In the genomic region with DNA sequence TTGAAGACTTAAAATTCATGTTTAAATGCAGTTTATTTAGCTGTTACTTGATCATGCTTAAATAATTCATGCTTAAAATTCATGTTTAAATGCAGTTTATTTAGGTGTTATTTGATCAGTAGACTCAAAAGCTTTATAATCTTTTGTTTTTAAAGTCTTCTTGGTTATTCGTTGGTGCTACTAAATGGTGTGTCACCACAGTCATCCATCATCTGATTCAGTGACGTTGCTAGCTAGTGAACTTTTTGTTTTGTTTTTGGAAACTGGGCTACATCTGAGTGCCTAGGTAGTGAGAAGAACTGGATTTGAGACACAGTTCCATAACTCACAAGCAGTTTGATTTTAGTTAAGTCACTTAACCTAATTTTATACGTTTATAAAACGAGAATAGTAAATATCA, we compare ENCODE assay signal across 14 cellular contexts. TPM values are rescaled to one million over a fixed set of nuclear protein-coding genes. Genes with fewer than 3 reads are reported as not detected.
DNase-seq lines count a peak whose midpoint lies in the region; ATAC-seq and TF ChIP-seq lines count a peak whose summit lies in the region.
"Had no signal": no experiment of that assay in that cellular context is flagged by ENCODE, and none has a peak within 500 bp of the region (broad histone marks: within the 10 kb centered on the region; RNA-seq: fewer than 3 reads in every experiment).

No MANE protein-coding gene starts in this region.

- ATAC-seq in SK-N-SH treated with all-trans-retinoic acid at 6 μM for 48 hours: peak; percentile 60; the same call in 2 of the 3 replicates
- ATAC-seq in HG02759 (IDR thresholded peaks at IDR 0.05; ENCODE audit: unreplicated experiment): no peak

- peak overlapping the region; percentile 57 for H3K4me2 ChIP-seq in fibroblast of lung (ENCODE audit: extremely low read depth, insufficient read depth, low read length)
- H3K4me2 ChIP-seq in osteoblast (ENCODE audit: insufficient read depth, low read length): peak overlapping the region; percentile 11

- H3K9me3 ChIP-seq in fibroblast of lung (ENCODE audit: control insufficient read depth, insufficient read depth, low read depth, low read length): no peaks in the 10 kb centered on the region
- no peaks in the 10 kb centered on the region for H3K9me3 ChIP-seq in osteoblast (ENCODE audit: low read depth, low read length)
- no peaks in the 10 kb centered on the region for H3K9me3 ChIP-seq in HAP-1
- H3K9me3 ChIP-seq: left ventricle myocardium inferior, tibial nerve had no signal

- peak overlapping the region; percentile 29 for H3K27ac ChIP-seq in fibroblast of lung (ENCODE audit: insufficient read depth, low read length)
- H3K27ac ChIP-seq in osteoblast (ENCODE audit: low read depth, low read length): peak overlapping the region; percentile 72
- H3K27ac ChIP-seq: left ventricle myocardium inferior had no signal

- H3K79me2 ChIP-seq in fibroblast of lung (ENCODE audit: control insufficient read depth, insufficient read depth, low read length): peaks cover 96% of the 10 kb centered on the region
- peaks cover 97% of the 10 kb centered on the region for H3K79me2 ChIP-seq in osteoblast (ENCODE audit: insufficient read depth, low read length)

- H4K20me1 ChIP-seq in fibroblast of lung (ENCODE audit: control insufficient read depth, extremely low read depth, insufficient read depth, low read length): peaks cover 5% of the 10 kb centered on the region
- H4K20me1 ChIP-seq in osteoblast (ENCODE audit: insufficient read depth, low read length): peaks cover 63% of the 10 kb centered on the region

- H3K9ac ChIP-seq in fibroblast of lung (ENCODE audit: insufficient read depth, low read length): no peak overlapping the region

- H3K4me1 ChIP-seq in fibroblast of lung (ENCODE audit: control insufficient read depth, extremely low read depth, insufficient read depth, low read length): no peaks in the 10 kb centered on the region
- H3K4me1 ChIP-seq in osteoblast (ENCODE audit: insufficient read depth, low read length): peaks cover 4% of the 10 kb centered on the region
- peaks cover 11% of the 10 kb centered on the region for H3K4me1 ChIP-seq in HAP-1

- peak; percentile 11 for DNase-seq in GM03348 (ENCODE audit: low spot score)
- peak; percentile 65 to 76 for DNase-seq in fibroblast of lung (ENCODE audit: low read depth in 2 of 2)
- no peak for DNase-seq in osteoblast (ENCODE audit: insufficient read length, low spot score, missing footprints)
- DNase-seq in HAP-1 (ENCODE audit: low spot score in 2 of 2): no peak
- DNase-seq in T-helper 9 cell: no peak
- no peak for DNase-seq in NOMO-1 treated with DMSO at 0.1 percent for 48 hours (lab: John Stamatoyannopoulos, UW; ENCODE audit: unreplicated experiment)
- DNase-seq: aorta, Calu3, left ventricle myocardium inferior, NCI-H748 treated with DMSO at 0.1 percent for 48 hours, posterior cingulate gyrus had no signal

- H2AFZ ChIP-seq in fibroblast of lung (ENCODE audit: low read length) (no peak overlapping the region), osteoblast (ENCODE audit: low read length) (no peak overlapping the region)

- no peak overlapping the region for H3K4me3 ChIP-seq in fibroblast of lung (replicated peaks in 1 of 4; ENCODE audit: control extremely low read depth in 1 of 4, insufficient read depth in 1 of 4, low read depth in 3 of 4, low read length in 4 of 4)
- H3K4me3 ChIP-seq in osteoblast (ENCODE audit: insufficient read depth, low read length): no peak overlapping the region
- no peak overlapping the region for H3K4me3 ChIP-seq in HAP-1
- H3K4me3 ChIP-seq: left ventricle myocardium inferior, tibial nerve had no signal

- H3K36me3 ChIP-seq in fibroblast of lung (ENCODE audit: control insufficient read depth, insufficient read depth, low read length) (no peaks in the 10 kb centered on the region), osteoblast (ENCODE audit: insufficient read depth, low read length) (no peaks in the 10 kb centered on the region), HAP-1 (replicated peaks) (no peaks in the 10 kb centered on the region; the same call in 1 of the 2 replicates)
- H3K36me3 ChIP-seq: left ventricle myocardium inferior had no signal

- H3K27me3 ChIP-seq in fibroblast of lung (ENCODE audit: control insufficient read depth, insufficient read depth, low read length): no peaks in the 10 kb centered on the region
- H3K27me3 ChIP-seq in osteoblast (ENCODE audit: insufficient read depth, low read length): no peaks in the 10 kb centered on the region
- H3K27me3 ChIP-seq in HAP-1 (ENCODE audit: low read depth): no peaks in the 10 kb centered on the region
- H3K27me3 ChIP-seq: tibial nerve had no signal

- TF ChIP-seq CTCF in fibroblast of lung (conservative IDR thresholded peaks at IDR 0.05 in 1 of 2, IDR thresholded peaks at IDR 0.05 in 1 of 2; ENCODE audit: low read depth in 1 of 2, low read length in 2 of 2) (no peak), osteoblast (IDR thresholded peaks at IDR 0.05; ENCODE audit: extremely low read depth, low read depth, low read length) (no peak)

- in situ Hi-C loops in HAP-1 (cut with MboI; ENCODE audit: low sequenced_read_pairs): no loop called here

TF ChIP-seq in SK-N-SH treated with all-trans-retinoic acid at 6 μM for 48 hours, 23 proteins besides CTCF, POLR2A, EP300 and RAD21:
- TF ChIP-seq RARB (CRISPR knock-in tag; IDR thresholded peaks at IDR 0.05) (no peak), ZFP3 (CRISPR knock-in tag; IDR thresholded peaks at IDR 0.05) (no peak), ZNF70 (CRISPR knock-in tag; IDR thresholded peaks at IDR 0.05) (no peak), ZFP30 (CRISPR knock-in tag; IDR thresholded peaks at IDR 0.05) (no peak)

RNA-seq across cellular contexts. Expression of a gene that starts 20.9 kb away (rescaled TPM):
- total RNA-seq in fibroblast of lung (24.1 and 30.9 TPM in 2 replicates), osteoblast (36.2 and 40.5 TPM in 2 replicates)
- 28.5 and 32.2 TPM in 2 replicates for polyA plus RNA-seq in fibroblast of lung
- 19.6 and 19.8 TPM in 2 replicates for polyA plus RNA-seq in fibroblast of lung (2012)
- polyA minus RNA-seq in fibroblast of lung (ENCODE audit: low replicate concordance): 16.6 and 20.8 TPM in 2 replicates

Comparison
In these comparisons a context has a peak if more than half of its experiments do, and no peak if none do; other contexts are left out.
1. DNase-seq: peak in GM03348 (single experiment) and fibroblast of lung (2 of 2); none in osteoblast (single experiment), HAP-1 (0 of 2), T-helper 9 cell (single experiment) and NOMO-1 treated with DMSO at 0.1 percent for 48 hours (single experiment).